9 cellular contexts compared by ENCODE assay signal in genomic region chr9:18438300-18438925, GRCh38. TPM values are rescaled to one million over a fixed set of nuclear protein-coding genes. Genes with fewer than 3 reads are reported as not detected.
A peak's percentile ranks its signal among the peaks of the same experiment; 100 is the strongest.
DNase-seq lines count a peak whose midpoint lies in the region; ATAC-seq and TF ChIP-seq lines count a peak whose summit lies in the region.
"Had no signal": no experiment of that assay in that cellular context is flagged by ENCODE, and none has a peak within 500 bp of the region (broad histone marks: within the 10 kb centered on the region; RNA-seq: fewer than 3 reads in every experiment).

No MANE protein-coding gene starts in this region.

- no peaks in the 10 kb centered on the region for H3K9me3 ChIP-seq in hepatocyte (ENCODE audit: low read depth)

- TF ChIP-seq CTCF in astrocyte of the cerebellum (IDR thresholded peaks at IDR 0.05; ENCODE audit: low read depth, low read length, missing control alignments) (peak; percentile 50), hepatocyte (IDR thresholded peaks at IDR 0.05; ENCODE audit: poor library complexity) (peak; percentile 49)

- peak overlapping the region; percentile 84 for H3K4me2 ChIP-seq in hepatocyte

- H3K4me3 ChIP-seq in astrocyte of the cerebellum (ENCODE audit: low read depth, low read length) (peak overlapping the region; percentile 22), hepatocyte (peak overlapping the region; percentile 36)

- no peaks in the 10 kb centered on the region for H3K27me3 ChIP-seq in hepatocyte

- no peaks in the 10 kb centered on the region for H3K79me2 ChIP-seq in hepatocyte

- 14% methylated on average over 31 of the region's 31 CpGs for WGBS in hepatocyte (ENCODE audit: low lambda C conversion rate, missing lambda C conversion rate)

- no peaks in the 10 kb centered on the region for H4K20me1 ChIP-seq in hepatocyte (ENCODE audit: insufficient read depth, poor library complexity, severe bottlenecking)

- ATAC-seq in GM19397 (IDR thresholded peaks at IDR 0.05; ENCODE audit: unreplicated experiment), result no peak
- no peak for ATAC-seq in GM19324 (IDR thresholded peaks at IDR 0.05; ENCODE audit: low FRiP score, unreplicated experiment)
- ATAC-seq in HG03460 (IDR thresholded peaks at IDR 0.05; ENCODE audit: unreplicated experiment), result no peak
- ATAC-seq: activated naive CD8-positive, alpha-beta T cell treated with anti-CD3 and anti-CD28 coated beads, Interleukin-2, amount 50 U/mL, for 24 hours had no signal

- no peaks in the 10 kb centered on the region for H3K36me3 ChIP-seq in hepatocyte (replicated peaks; ENCODE audit: insufficient read depth, low read depth)

- H3K4me1 ChIP-seq in hepatocyte (ENCODE audit: insufficient read depth), result peaks cover 17% of the 10 kb centered on the region

- in situ Hi-C loops in astrocyte of the cerebellum (cut with HindIII; ENCODE audit: low sequenced_read_pairs), result no loop called here

- H3K9me2 ChIP-seq in hepatocyte (replicated peaks; ENCODE audit: insufficient read depth), result no peaks in the 10 kb centered on the region

- H3K27ac ChIP-seq in hepatocyte, result peak overlapping the region; percentile 86

- DNase-seq in EL (peak; percentile 74), astrocyte of the cerebellum (ENCODE audit: low read depth) (no peak), hepatocyte (ENCODE audit: low spot score) (peak; percentile 67), putamen (ENCODE audit: low spot score) (peak; percentile 25), NCI-H526 treated with DMSO at 0.1 percent for 48 hours (lab: John Stamatoyannopoulos, UW) (no peak)
- DNase-seq: activated naive CD8-positive, alpha-beta T cell treated with anti-CD3 and anti-CD28 coated beads, Interleukin-2, amount 50 U/mL, for 24 hours had no signal

- H2AFZ ChIP-seq in hepatocyte, result peak overlapping the region; percentile 46

RNA-seq across cellular contexts. Expression of gene ADAMTSL1, which starts 35.5 kb away (rescaled TPM):
- total RNA-seq in hepatocyte, result 18.2 and 24.0 TPM in 2 replicates
- 7.1 and 7.2 TPM in 2 replicates for polyA plus RNA-seq in hepatocyte

Comparison
In these comparisons a context has a peak if more than half of its experiments do, and no peak if none do; other contexts are left out.
1. DNase-seq: peak in EL (single experiment), hepatocyte (single experiment) and putamen (single experiment); none in astrocyte of the cerebellum (single experiment) and NCI-H526 treated with DMSO at 0.1 percent for 48 hours (single experiment).